ENCODE assay signal across 9 cellular contexts in the genomic region with DNA sequence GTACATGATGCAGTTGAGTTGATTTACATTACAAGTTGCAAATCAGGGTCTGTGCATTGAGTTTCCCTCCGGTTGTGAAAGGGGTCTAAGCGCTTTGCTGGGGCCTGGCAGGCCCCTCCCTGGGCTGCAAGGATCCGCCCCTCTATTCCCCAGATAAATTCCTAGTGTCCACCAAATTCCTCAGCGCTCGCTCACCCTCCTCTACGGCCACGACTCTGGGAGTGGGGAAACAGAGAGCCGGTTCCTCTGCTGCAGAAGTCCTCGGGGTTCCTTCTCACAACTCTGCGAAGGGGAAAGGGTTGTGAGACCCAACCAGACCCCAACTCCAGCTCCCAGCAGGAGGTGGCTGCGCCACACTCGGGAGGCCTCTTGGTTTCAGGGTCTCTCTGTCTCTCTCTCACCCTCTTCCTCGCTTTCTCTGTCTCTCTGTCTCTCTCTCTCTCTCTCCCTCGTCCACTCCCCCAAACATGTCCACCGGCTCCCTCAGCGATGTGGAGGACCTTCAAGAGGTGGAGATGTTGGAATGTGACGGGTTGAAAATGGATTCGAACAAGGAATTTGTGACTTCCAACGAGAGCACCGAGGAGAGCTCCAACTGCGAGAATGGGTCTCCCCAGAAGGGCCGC. TPM values are rescaled to one million over a fixed set of nuclear protein-coding genes. Genes with fewer than 3 reads are reported as not detected.
DNase-seq lines count a peak whose midpoint lies in the region; ATAC-seq and TF ChIP-seq lines count a peak whose summit lies in the region.
"Had no signal": no experiment of that assay in that cellular context is flagged by ENCODE, and none has a peak within 500 bp of the region (broad histone marks: within the 10 kb centered on the region; RNA-seq: fewer than 3 reads in every experiment).

TSS of gene TCF21 (plus strand) at position 183 of the 626 bp plus-strand sequence. CDS start at position 468, 285 bp downstream.

- POLR2A ChIA-PET in HEK293 (lab: Yijun Ruan, JAX) = no interaction called here

- peaks cover 27% of the 10 kb centered on the region for H3K4me1 ChIP-seq in HEK293 (ENCODE audit: control insufficient read depth, insufficient read depth, low read length)
- H3K4me1 ChIP-seq in skeletal muscle tissue (ENCODE audit: control insufficient read depth in 3 of 3, insufficient read depth in 3 of 3, low read length in 3 of 3) = peaks cover 4 to 15% (median 10%) of the 10 kb centered on the region in 3 donors

- no peak for TF ChIP-seq CTCF in HEK293 (tag by site-specific recombination; IDR thresholded peaks at IDR 0.05)
- TF ChIP-seq CTCF in brain (conservative IDR thresholded peaks at IDR 0.05) = no peak
- no peak for TF ChIP-seq CTCF in kidney epithelial cell (IDR thresholded peaks at IDR 0.05; ENCODE audit: insufficient read depth, low read length, poor library complexity, severe bottlenecking)

- peaks cover 36% of the 10 kb centered on the region for H3K4me1 Mint-ChIP-seq in brain

- H3K9me3 ChIP-seq in HEK293 (ENCODE audit: control insufficient read depth, insufficient read depth, low read depth, low read length) (no peaks in the 10 kb centered on the region), skeletal muscle tissue (ENCODE audit: control insufficient read depth in 3 of 3, low read length in 3 of 3) (no peaks in the 10 kb centered on the region)

- peaks cover 100% of the 10 kb centered on the region for H3K27me3 Mint-ChIP-seq in brain

- H3K9ac ChIP-seq in skeletal muscle tissue (ENCODE audit: low read depth in 1 of 3, low read length in 3 of 3) = no peak within 1 kb of the TSS

- H3K27ac Mint-ChIP-seq in brain = peak within 1 kb of the TSS in 2 of 5 experiments; percentile 1 to 46

- H3K36me3 Mint-ChIP-seq in brain = no peaks in the 10 kb centered on the region

- CTCF ChIA-PET in HEK293 (lab: Yijun Ruan, JAX) = interaction anchor here (1.0 kb wide), 1 partner anchor 34 kb away, joined by 4 read pairs; no protein-coding TSS in a partner anchor

- H3K27ac ChIP-seq in HEK293 (ENCODE audit: extremely low read depth, low read depth, low read length) (peak within 1 kb of the TSS; percentile 63), skeletal muscle tissue (ENCODE audit: low read depth, low read length) (no peak within 1 kb of the TSS), caudate nucleus (ENCODE audit: low read depth, low read length) (no peak within 1 kb of the TSS)

- peaks cover 0 to 7% (median 0%) of the 10 kb centered on the region in 5 experiments for H3K9me3 Mint-ChIP-seq in brain

- DNase-seq in kidney epithelial cell (ENCODE audit: low read depth) (no peak), LoVo (ENCODE audit: low spot score) (no peak), caudate nucleus (lab: John Stamatoyannopoulos, UW) (no peak), hippocampal formation (lab: John Stamatoyannopoulos, UW) (no peak)

- H3K4me3 ChIP-seq in HEK293 (ENCODE audit: low read depth, low read length) (no peak within 1 kb of the TSS), kidney epithelial cell (ENCODE audit: low read depth, low read length) (peak within 1 kb of the TSS; percentile 45), skeletal muscle tissue (ENCODE audit: low read length in 3 of 3) (peak within 1 kb of the TSS; percentile 23 to 68 (median 50))

- H3K27me3 ChIP-seq in kidney epithelial cell (ENCODE audit: control insufficient read depth, insufficient read depth, low read length) (peaks cover 41% of the 10 kb centered on the region), skeletal muscle tissue (ENCODE audit: control insufficient read depth in 3 of 3, insufficient read depth in 3 of 3, low read length in 3 of 3) (peaks cover 41 to 57% (median 52%) of the 10 kb centered on the region in 3 donors)

- peak within 1 kb of the TSS; percentile 66 to 84 (median 76) for H3K4me3 Mint-ChIP-seq in brain

- no peaks in the 10 kb centered on the region for H3K36me3 ChIP-seq in HEK293 (ENCODE audit: control insufficient read depth in 2 of 2, insufficient read depth in 1 of 2, low read length in 2 of 2)
- no peaks in the 10 kb centered on the region for H3K36me3 ChIP-seq in kidney epithelial cell (ENCODE audit: control insufficient read depth, insufficient read depth, low read length)
- H3K36me3 ChIP-seq in skeletal muscle tissue (ENCODE audit: control insufficient read depth in 3 of 3, insufficient read depth in 3 of 3, low read length in 3 of 3) = no peaks in the 10 kb centered on the region

- no peak for ATAC-seq in GM19328 (IDR thresholded peaks at IDR 0.05; ENCODE audit: unreplicated experiment)

TF ChIP-seq in HEK293, 187 proteins besides CTCF, POLR2A, EP300 and RAD21:
- TF ChIP-seq ZNF174 (tag by site-specific recombination; IDR thresholded peaks at IDR 0.05) (no peak), BCL6B (tag by site-specific recombination; IDR thresholded peaks at IDR 0.05) (no peak), HOXD13 (CRISPR knock-in tag; IDR thresholded peaks at IDR 0.05; ENCODE audit: borderline replicate concordance) (no peak), ZNF202 (tag by site-specific recombination; IDR thresholded peaks at IDR 0.05; ENCODE audit: borderline replicate concordance) (0 out of 2 replicates have a peak, but pooled peaks have one; percentile 3), ZFP69B (tag by site-specific recombination; IDR thresholded peaks at IDR 0.05) (no peak), ZNF514 (tag by site-specific recombination; IDR thresholded peaks at IDR 0.05) (no peak), GLI2 (tag by site-specific recombination; IDR thresholded peaks at IDR 0.05; ENCODE audit: borderline replicate concordance, low read depth) (no peak), ZNF473 (tag by site-specific recombination; IDR thresholded peaks at IDR 0.05) (no peak)

RNA-seq across cellular contexts. Expression of gene TCF21, which starts in this region (rescaled TPM):
- polyA plus RNA-seq in brain (ENCODE audit: insufficient read depth, low read depth, low replicate concordance) = not detected
- 0.33 and 0.68 TPM in 2 replicates for total RNA-seq in kidney epithelial cell
- total RNA-seq in skeletal muscle tissue = not detected
- total RNA-seq: pulmonary artery endothelial cell had no signal
